ENCODE assay signal across 25 cellular contexts in genomic region chr7:114835303-114835702, GRCh38.
DNase-seq lines count a peak whose midpoint lies in the region; ATAC-seq and TF ChIP-seq lines count a peak whose summit lies in the region.
"Had no signal": no experiment of that assay in that cellular context is flagged by ENCODE, and none has a peak within 500 bp of the region (broad histone marks: within the 10 kb centered on the region; RNA-seq: fewer than 3 reads in every experiment).

No MANE protein-coding gene starts in this region.

- in situ Hi-C loops in mammary epithelial cell (cut with MboI; ENCODE audit: low sequenced_read_pairs in 2 of 2): no loop called here

- no peak for TF ChIP-seq CTCF in mammary epithelial cell (conservative IDR thresholded peaks at IDR 0.05 in 1 of 2, IDR thresholded peaks at IDR 0.05 in 1 of 2; ENCODE audit: extremely low read depth in 1 of 2, insufficient read depth in 1 of 2, low read depth in 1 of 2, low read length in 2 of 2)
- TF ChIP-seq CTCF in breast epithelium (IDR thresholded peaks at IDR 0.05): no peak
- TF ChIP-seq CTCF in GM20000 (IDR thresholded peaks at IDR 0.05; ENCODE audit: extremely low read depth, missing control alignments): no peak

- H3K4me2 ChIP-seq in mammary epithelial cell (ENCODE audit: insufficient read depth, low read depth, low read length): no peak overlapping the region
- H3K4me2 ChIP-seq: A549 had no signal

- H3K79me2 ChIP-seq in mammary epithelial cell (ENCODE audit: insufficient read depth, low read length): no peaks in the 10 kb centered on the region

- no peaks in the 10 kb centered on the region for H4K20me1 ChIP-seq in mammary epithelial cell (ENCODE audit: insufficient read depth, low read length)

- no peak for TF ChIP-seq POLR2A in breast epithelium (IDR thresholded peaks at IDR 0.05)

- no peaks in the 10 kb centered on the region for H3K36me3 ChIP-seq in mammary epithelial cell (ENCODE audit: insufficient read depth, low read length)
- no peaks in the 10 kb centered on the region for H3K36me3 ChIP-seq in breast epithelium
- H3K36me3 ChIP-seq: SJSA1 had no signal

- intact Hi-C loops in mammary epithelial cell (cut with micrococcal nuclease) (no loop called here), breast epithelium (cut with DNase I; ENCODE audit: low total_unique reads) (no loop called here)
- intact Hi-C loops in activated T-helper 1 cell treated with anti-CD3 and anti-CD28 coated beads, Interleukin-12 subunit alpha, Interleukin-12 subunit beta, Interleukin-2, Interleukin-4 antibody, amounts not matched to agents 30 ng/mL and 10 ng/mL and 1 ng/mL, durations not matched to agents 14 hours and 24 hours and 36 hours (cut with micrococcal nuclease): no loop called here

- DNase-seq in mammary epithelial cell (no peak), breast epithelium (ENCODE audit: low spot score in 2 of 2) (no peak), GM20000 (ENCODE audit: low spot score) (peak; percentile 4), DMS79 (lab: John Stamatoyannopoulos, UW) (no peak), occipital lobe (lab: John Stamatoyannopoulos, UW) (no peak)
- no peak for DNase-seq in activated T-helper 1 cell treated with anti-CD3 and anti-CD28 coated beads, Interleukin-12 subunit alpha, Interleukin-12 subunit beta, Interleukin-2, Interleukin-4 antibody, amounts not matched to agents 30 ng/mL and 10 ng/mL and 1 ng/mL, durations not matched to agents 14 hours and 24 hours and 36 hours (ENCODE audit: low spot score)
- DNase-seq: EL; GF-D8; H9; HFFc6; KBM-7; MM.1S; NCI-H1417 treated with DMSO at 0.1 percent for 48 hours; NCI-H187 treated with DMSO at 0.1 percent for 48 hours; NCI-H2107; NCI-H2227 treated with DMSO at 0.1 percent for 48 hours; NCI-H510A; NCI-H748 treated with DMSO at 0.1 percent for 48 hours; NK-92 treated with Interleukin-12 subunit alpha and Interleukin-12 subunit beta, amount 100 ng/mL, for 24 hours had no signal

- no peak overlapping the region for H3K9ac ChIP-seq in mammary epithelial cell (ENCODE audit: insufficient read depth, low read length)

- H2AFZ ChIP-seq in mammary epithelial cell (ENCODE audit: low read depth, low read length): peak overlapping the region; percentile 6

- H3K9me3 ChIP-seq in mammary epithelial cell (replicated peaks; ENCODE audit: insufficient read depth, low read length) (no peaks in the 10 kb centered on the region), breast epithelium (no peaks in the 10 kb centered on the region)
- H3K9me3 ChIP-seq: A549, SJSA1 had no signal

- peaks cover 2% of the 10 kb centered on the region for H3K36me3 Mint-ChIP-seq in activated T-helper 1 cell treated with anti-CD3 and anti-CD28 coated beads, Interleukin-12 subunit alpha, Interleukin-12 subunit beta, Interleukin-2, Interleukin-4 antibody, amounts not matched to agents 30 ng/mL and 10 ng/mL and 1 ng/mL, durations not matched to agents 14 hours and 24 hours and 36 hours (ENCODE audit: low read depth)
- H3K36me3 Mint-ChIP-seq: CD14-positive monocyte had no signal

- dilution Hi-C loops in mammary epithelial cell (cut with HindIII; ENCODE audit: low sequenced_read_pairs): no loop called here

- peaks cover 33% of the 10 kb centered on the region for H3K4me1 Mint-ChIP-seq in activated T-helper 1 cell treated with anti-CD3 and anti-CD28 coated beads, Interleukin-12 subunit alpha, Interleukin-12 subunit beta, Interleukin-2, Interleukin-4 antibody, amounts not matched to agents 30 ng/mL and 10 ng/mL and 1 ng/mL, durations not matched to agents 14 hours and 24 hours and 36 hours (ENCODE audit: low read depth)
- H3K4me1 Mint-ChIP-seq: CD14-positive monocyte, H9 had no signal

- peaks cover 8% of the 10 kb centered on the region for H3K9me3 Mint-ChIP-seq in activated T-helper 1 cell treated with anti-CD3 and anti-CD28 coated beads, Interleukin-12 subunit alpha, Interleukin-12 subunit beta, Interleukin-2, Interleukin-4 antibody, amounts not matched to agents 30 ng/mL and 10 ng/mL and 1 ng/mL, durations not matched to agents 14 hours and 24 hours and 36 hours
- H3K9me3 Mint-ChIP-seq: H9, HFFc6 had no signal

- peaks cover 2% of the 10 kb centered on the region for H3K27me3 Mint-ChIP-seq in activated T-helper 1 cell treated with anti-CD3 and anti-CD28 coated beads, Interleukin-12 subunit alpha, Interleukin-12 subunit beta, Interleukin-2, Interleukin-4 antibody, amounts not matched to agents 30 ng/mL and 10 ng/mL and 1 ng/mL, durations not matched to agents 14 hours and 24 hours and 36 hours (ENCODE audit: insufficient read depth)
- H3K27me3 Mint-ChIP-seq: B cell had no signal

- CTCF ChIA-PET in mammary epithelial cell (lab: Charles Lee; ENCODE audit: low non-redundant PET): no interaction called here

- no peaks in the 10 kb centered on the region for H3K27me3 ChIP-seq in mammary epithelial cell (ENCODE audit: insufficient read depth, low read length)
- H3K27me3 ChIP-seq in breast epithelium: no peaks in the 10 kb centered on the region
- H3K27me3 ChIP-seq: SJSA1 had no signal

- H3K27ac Mint-ChIP-seq in activated T-helper 1 cell treated with anti-CD3 and anti-CD28 coated beads, Interleukin-12 subunit alpha, Interleukin-12 subunit beta, Interleukin-2, Interleukin-4 antibody, amounts not matched to agents 30 ng/mL and 10 ng/mL and 1 ng/mL, durations not matched to agents 14 hours and 24 hours and 36 hours: peak overlapping the region; percentile 49
- H3K27ac Mint-ChIP-seq: B cell, CD14-positive monocyte, HFFc6 had no signal

- BruUV-seq in mammary epithelial cell (replicated peaks; lab: Mats Ljungman, UMichigan): no TSS peak

- WGBS in mammary epithelial cell (ENCODE audit: low coverage, missing lambda C conversion rate): 100% methylated on average over 1 of the region's 1 CpG

- no peak overlapping the region for H3K4me3 Mint-ChIP-seq in activated T-helper 1 cell treated with anti-CD3 and anti-CD28 coated beads, Interleukin-12 subunit alpha, Interleukin-12 subunit beta, Interleukin-2, Interleukin-4 antibody, amounts not matched to agents 30 ng/mL and 10 ng/mL and 1 ng/mL, durations not matched to agents 14 hours and 24 hours and 36 hours
- H3K4me3 Mint-ChIP-seq: B cell, CD14-positive monocyte, H9, HFFc6 had no signal

- H3K4me3 ChIP-seq in mammary epithelial cell (replicated peaks in 1 of 3; ENCODE audit: insufficient read depth in 1 of 3, low read depth in 2 of 3, low read length in 3 of 3) (no peak overlapping the region), breast epithelium (no peak overlapping the region)
- H3K4me3 ChIP-seq: A549, SJSA1 had no signal

- H3K4me1 ChIP-seq in mammary epithelial cell (ENCODE audit: insufficient read depth, low read length) (no peaks in the 10 kb centered on the region), breast epithelium (no peaks in the 10 kb centered on the region)
- H3K4me1 ChIP-seq: A549, SJSA1 had no signal

- no peak for ATAC-seq in HG02798 (IDR thresholded peaks at IDR 0.05; ENCODE audit: poor library complexity, unreplicated experiment)
- ATAC-seq: A549, Right ventricle myocardium inferior had no signal

- H3K27ac ChIP-seq in mammary epithelial cell (ENCODE audit: insufficient read depth, low read depth, low read length): no peak overlapping the region
- no peak overlapping the region for H3K27ac ChIP-seq in breast epithelium
- H3K27ac ChIP-seq: A549, SJSA1 had no signal
